In the genomic region with DNA sequence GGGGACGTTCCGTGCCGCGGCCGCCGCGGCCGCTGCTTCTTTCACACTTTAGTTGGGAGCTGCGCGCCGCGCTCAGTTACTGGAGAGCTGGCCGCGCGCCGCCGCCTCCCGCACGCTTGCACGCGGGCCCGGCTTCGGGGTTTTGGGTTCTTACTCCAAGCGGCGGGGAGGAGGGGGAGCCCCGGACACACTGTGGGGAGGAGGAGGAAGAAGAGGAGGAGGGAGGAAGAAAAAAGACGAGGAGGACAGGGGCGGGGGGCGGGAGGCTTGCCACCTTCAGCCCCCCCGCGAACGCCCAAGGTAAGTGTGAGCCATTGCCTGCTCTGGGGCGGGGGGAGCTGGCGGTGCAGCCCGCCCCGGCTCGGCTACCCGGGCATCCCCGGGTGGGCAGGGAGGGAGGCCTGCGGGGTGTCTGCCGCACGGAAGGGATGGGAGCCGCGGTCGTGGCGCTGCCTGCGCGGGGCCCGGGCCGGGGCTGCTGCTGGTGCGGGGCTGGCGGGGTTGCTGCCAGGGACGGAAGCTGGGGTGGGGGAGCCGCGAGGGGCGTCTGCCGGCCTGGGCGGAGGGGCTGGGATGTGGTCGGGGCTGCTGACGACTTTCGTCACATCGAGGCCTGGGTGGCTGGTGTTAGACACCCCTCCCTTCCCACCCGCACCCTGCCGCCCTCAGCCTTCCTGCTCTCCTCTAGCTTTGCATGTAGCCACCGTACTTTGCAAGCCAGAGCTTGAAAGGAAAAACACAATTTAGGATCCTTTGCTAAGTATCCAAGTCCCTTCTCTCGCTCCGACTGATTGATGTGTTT, we compare ENCODE assay signal across 8 cellular contexts. TPM values are rescaled to one million over a fixed set of nuclear protein-coding genes. Genes with fewer than 3 reads are reported as not detected.
DNase-seq lines count a peak whose midpoint lies in the region; ATAC-seq and TF ChIP-seq lines count a peak whose summit lies in the region.

No MANE protein-coding gene starts in this region.

- no peaks in the 10 kb centered on the region for H3K9me3 Mint-ChIP-seq in activated naive CD4-positive, alpha-beta T cell treated with anti-CD3 and anti-CD28 coated beads, Interleukin-2, amount 50 U/mL, for 24 hours
- no peaks in the 10 kb centered on the region for H3K9me3 Mint-ChIP-seq in progenitor cell of endocrine pancreas (ENCODE audit: low read depth)

- TF ChIP-seq CTCF in C4-2B (conservative IDR thresholded peaks at IDR 0.05), result no peak
- TF ChIP-seq CTCF in progenitor cell of endocrine pancreas (IDR thresholded peaks at IDR 0.05; ENCODE audit: unreplicated experiment), result no peak

- peak overlapping the region; percentile 83 for H3K4me3 Mint-ChIP-seq in activated naive CD4-positive, alpha-beta T cell treated with anti-CD3 and anti-CD28 coated beads, Interleukin-2, amount 50 U/mL, for 24 hours
- H3K4me3 Mint-ChIP-seq in progenitor cell of endocrine pancreas (ENCODE audit: low read depth), result peak overlapping the region; percentile 87

- peaks cover 16% of the 10 kb centered on the region for H3K4me1 Mint-ChIP-seq in activated naive CD4-positive, alpha-beta T cell treated with anti-CD3 and anti-CD28 coated beads, Interleukin-2, amount 50 U/mL, for 24 hours
- peaks cover 12% of the 10 kb centered on the region for H3K4me1 Mint-ChIP-seq in progenitor cell of endocrine pancreas (ENCODE audit: low read depth)

- peak; percentile 24 for ATAC-seq in GM21619 (IDR thresholded peaks at IDR 0.05; ENCODE audit: unreplicated experiment)

- H3K36me3 Mint-ChIP-seq in activated naive CD4-positive, alpha-beta T cell treated with anti-CD3 and anti-CD28 coated beads, Interleukin-2, amount 50 U/mL, for 24 hours, result no peaks in the 10 kb centered on the region
- H3K36me3 Mint-ChIP-seq in progenitor cell of endocrine pancreas (ENCODE audit: insufficient read depth), result no peaks in the 10 kb centered on the region

- peak; percentile 84 for DNase-seq in NCI-H69 (lab: John Stamatoyannopoulos, UW)
- peak; percentile 86 for DNase-seq in cardiac septum (ENCODE audit: low spot score)
- peak; percentile 30 for DNase-seq in progenitor cell of endocrine pancreas (ENCODE audit: low spot score, unreplicated experiment)
- DNase-seq in 8988T, result no peak
- no peak for DNase-seq in islet precursor cell

- peaks cover 54% of the 10 kb centered on the region for H3K27me3 Mint-ChIP-seq in activated naive CD4-positive, alpha-beta T cell treated with anti-CD3 and anti-CD28 coated beads, Interleukin-2, amount 50 U/mL, for 24 hours
- peaks cover 74% of the 10 kb centered on the region for H3K27me3 Mint-ChIP-seq in progenitor cell of endocrine pancreas

- no peak overlapping the region for H3K27ac Mint-ChIP-seq in activated naive CD4-positive, alpha-beta T cell treated with anti-CD3 and anti-CD28 coated beads, Interleukin-2, amount 50 U/mL, for 24 hours
- peak overlapping the region; percentile 11 for H3K27ac Mint-ChIP-seq in progenitor cell of endocrine pancreas

- intact Hi-C loops in cardiac septum (cut with DNase I), result loop anchor here (2.0 to 10.0 kb wide), 6 partner anchors 75 to 312 kb away; no protein-coding TSS in a partner anchor

- H3K27ac ChIP-seq in C4-2B, result peak overlapping the region; percentile 96

RNA-seq across cellular contexts. Expression of a gene that starts 0.4 kb away (rescaled TPM):
- total RNA-seq in cardiac septum (93.6 TPM), progenitor cell of endocrine pancreas (10.0 and 11.3 TPM in 2 replicates)

Comparison
In these comparisons a context has a peak if more than half of its experiments do, and no peak if none do; other contexts are left out.
1. DNase-seq: peak in NCI-H69 (single experiment), cardiac septum (single experiment) and progenitor cell of endocrine pancreas (single experiment); none in 8988T (single experiment) and islet precursor cell (single experiment).